In genomic region chrX:105850100-105850499, GRCh38 we compare ENCODE assay signal across 2 cellular contexts. TPM values are rescaled to one million over a fixed set of nuclear protein-coding genes. Genes with fewer than 3 reads are reported as not detected.
"Had no signal": no experiment of that assay in that cellular context is flagged by ENCODE, and none has a peak within 500 bp of the region (broad histone marks: within the 10 kb centered on the region; RNA-seq: fewer than 3 reads in every experiment).

No MANE protein-coding gene starts in this region.

RNA-seq across cellular contexts. Expression of gene NRK, which starts 27.8 kb away (rescaled TPM):
- total RNA-seq: G401 had no signal
- polyA plus RNA-seq: GM12878 had no signal
